Comparison of ENCODE assay signal across 10 cellular contexts in the genomic region with DNA sequence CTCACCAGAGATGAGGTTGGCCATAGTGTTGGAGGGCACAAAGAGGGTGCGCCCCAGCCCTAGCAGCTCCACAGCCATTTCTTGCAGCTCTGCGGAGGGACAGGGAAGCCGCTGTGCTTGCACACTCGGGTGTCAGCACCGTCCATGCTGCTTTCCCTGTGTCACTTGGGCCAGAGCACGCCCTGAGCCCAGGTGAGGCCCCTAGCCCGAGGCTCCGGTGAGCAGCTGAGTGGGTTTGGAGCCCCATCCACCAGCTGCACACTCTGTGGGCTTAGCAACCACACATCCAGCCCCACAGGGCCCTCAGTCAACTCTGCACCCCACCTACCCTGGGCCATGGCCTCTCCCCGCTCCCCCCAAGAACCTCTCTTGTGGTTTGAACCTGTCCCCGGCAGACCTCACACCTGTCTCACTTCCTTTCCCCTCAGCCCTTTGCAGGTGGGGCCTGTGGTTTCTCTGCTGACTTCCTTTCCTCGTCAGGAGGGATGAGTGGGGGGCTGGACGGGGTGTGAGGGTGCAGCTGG. TPM values are rescaled to one million over a fixed set of nuclear protein-coding genes. Genes with fewer than 3 reads are reported as not detected.
DNase-seq lines count a peak whose midpoint lies in the region; ATAC-seq lines count a peak whose summit lies in the region.
"Had no signal": no experiment of that assay in that cellular context is flagged by ENCODE, and none has a peak within 500 bp of the region (broad histone marks: within the 10 kb centered on the region; RNA-seq: fewer than 3 reads in every experiment).

No MANE protein-coding gene starts in this region.

- H3K9me3 Mint-ChIP-seq in activated naive CD4-positive, alpha-beta T cell treated with anti-CD3 and anti-CD28 coated beads for 36 hours, result peaks cover 2% of the 10 kb centered on the region

- ATAC-seq in GM21515 (IDR thresholded peaks at IDR 0.05; ENCODE audit: unreplicated experiment) (peak; percentile 35), T-helper 17 cell (peak; percentile 81)

- CTCF ChIA-PET in activated naive CD4-positive, alpha-beta T cell treated with anti-CD3 and anti-CD28 coated beads for 36 hours (lab: Charles Lee), result interaction anchor here (0.6 to 3.6 kb wide), 18 partner anchors 10 to 891 kb away, joined by 3 to 30 read pairs (median 6); a partner anchor contains a TSS

- H3K36me3 Mint-ChIP-seq in T-helper 17 cell (ENCODE audit: low read depth), result peaks cover 2% of the 10 kb centered on the region
- H3K36me3 Mint-ChIP-seq in activated naive CD4-positive, alpha-beta T cell treated with anti-CD3 and anti-CD28 coated beads for 36 hours (ENCODE audit: low read depth), result no peaks in the 10 kb centered on the region

- H3K4me1 Mint-ChIP-seq in T-helper 17 cell, result peaks cover 32% of the 10 kb centered on the region
- peaks cover 43% of the 10 kb centered on the region for H3K4me1 Mint-ChIP-seq in activated naive CD4-positive, alpha-beta T cell treated with anti-CD3 and anti-CD28 coated beads for 36 hours (ENCODE audit: low read depth)

- intact Hi-C loops in activated naive CD4-positive, alpha-beta T cell treated with anti-CD3 and anti-CD28 coated beads for 36 hours (cut with micrococcal nuclease), result loop anchor here (5.0 kb wide), 2 partner anchors 485 to 590 kb away; a partner anchor contains a TSS

- H3K4me3 Mint-ChIP-seq in T-helper 17 cell, result peak overlapping the region; percentile 76
- peak overlapping the region; percentile 75 for H3K4me3 Mint-ChIP-seq in activated naive CD4-positive, alpha-beta T cell treated with anti-CD3 and anti-CD28 coated beads for 36 hours

- DNase-seq in T-helper 17 cell (peak in 2 of 3 donors; percentile 64 to 70), RKO (ENCODE audit: low spot score) (no peak), medulla oblongata (ENCODE audit: extremely low spot score) (no peak), NCI-H524 treated with DMSO at 0.1 percent for 48 hours (lab: John Stamatoyannopoulos, UW) (no peak), GF-D8 (lab: John Stamatoyannopoulos, UW) (no peak)
- peak; percentile 81 for DNase-seq in activated naive CD4-positive, alpha-beta T cell treated with anti-CD3 and anti-CD28 coated beads for 36 hours
- DNase-seq in stimulated activated CD4-positive, alpha-beta T cell treated with anti-CD3 and anti-CD28 coated beads, TNF-alpha, amount 100 ng/mL, for 1 hour (ENCODE audit: low read depth in 3 of 3, low spot score in 1 of 3), result peak in 2 of 3 donors; percentile 56 to 57
- DNase-seq: mesendoderm had no signal

- H3K27ac Mint-ChIP-seq in T-helper 17 cell, result peak overlapping the region; percentile 95
- peak overlapping the region; percentile 60 for H3K27ac Mint-ChIP-seq in activated naive CD4-positive, alpha-beta T cell treated with anti-CD3 and anti-CD28 coated beads for 36 hours

- peaks cover 3% of the 10 kb centered on the region for H3K27me3 Mint-ChIP-seq in T-helper 17 cell
- no peaks in the 10 kb centered on the region for H3K27me3 Mint-ChIP-seq in activated naive CD4-positive, alpha-beta T cell treated with anti-CD3 and anti-CD28 coated beads for 36 hours (ENCODE audit: low read depth)

- no peaks in the 10 kb centered on the region for H3K9me3 ChIP-seq in T-helper 17 cell (ENCODE audit: control insufficient read depth, low read length, poor library complexity, severe bottlenecking)

RNA-seq across cellular contexts. Expression of a gene that starts 20.7 kb away (rescaled TPM):
- total RNA-seq in T-helper 17 cell, result not detected
- total RNA-seq in activated naive CD4-positive, alpha-beta T cell treated with anti-CD3 and anti-CD28 coated beads for 36 hours, result not detected
- total RNA-seq: fibroblast of lung had no signal

RNA-seq across cellular contexts. Expression of a gene that starts 38.1 kb away (rescaled TPM):
- total RNA-seq in T-helper 17 cell, result under 1 TPM; 0.40 to 0.44 TPM
- total RNA-seq in activated naive CD4-positive, alpha-beta T cell treated with anti-CD3 and anti-CD28 coated beads for 36 hours, result 100 to 1,000 TPM; 117 to 118 TPM

Comparison
In these comparisons a context has a peak if more than half of its experiments do, and no peak if none do; other contexts are left out.
1. DNase-seq: peak in T-helper 17 cell (2 of 3), activated naive CD4-positive, alpha-beta T cell treated with anti-CD3 and anti-CD28 coated beads for 36 hours (single experiment) and stimulated activated CD4-positive, alpha-beta T cell treated with anti-CD3 and anti-CD28 coated beads, TNF-alpha, amount 100 ng/mL, for 1 hour (2 of 3); none in RKO (single experiment), medulla oblongata (single experiment), NCI-H524 treated with DMSO at 0.1 percent for 48 hours (single experiment) and GF-D8 (single experiment).
2. RNA of a gene that starts 38.1 kb away (total RNA-seq): 117 to 118 TPM in activated naive CD4-positive, alpha-beta T cell treated with anti-CD3 and anti-CD28 coated beads for 36 hours; 0.40 to 0.44 TPM in T-helper 17 cell; every median in the first group is over 10 times any median in the second.